ENCODE assay signal across 8 cellular contexts in genomic region chr18:75248426-75249191, GRCh38. TPM values are rescaled to one million over a fixed set of nuclear protein-coding genes. Genes with fewer than 3 reads are reported as not detected.
DNase-seq lines count a peak whose midpoint lies in the region; ATAC-seq, FAIRE-seq and TF ChIP-seq lines count a peak whose summit lies in the region.

No MANE protein-coding gene starts in this region.

- H3K36me3 Mint-ChIP-seq in central memory CD8-positive, alpha-beta T cell (ENCODE audit: insufficient read depth), result peaks cover 15% of the 10 kb centered on the region
- H3K36me3 Mint-ChIP-seq in natural killer cell, result no peaks in the 10 kb centered on the region

- peak overlapping the region; percentile 95 for H3K27ac Mint-ChIP-seq in central memory CD8-positive, alpha-beta T cell (ENCODE audit: low read depth)
- peak overlapping the region; percentile 92 to 98 for H3K27ac Mint-ChIP-seq in natural killer cell

- H3K4me1 Mint-ChIP-seq in central memory CD8-positive, alpha-beta T cell, result peaks cover 77% of the 10 kb centered on the region
- peaks cover 61 to 77% of the 10 kb centered on the region in 2 donors for H3K4me1 Mint-ChIP-seq in natural killer cell

- peak overlapping the region; percentile 77 for H3K27ac ChIP-seq in C4-2B
- H3K27ac ChIP-seq in MM.1S (ENCODE audit: low read length), result no peak overlapping the region

- H3K9ac ChIP-seq in MM.1S (ENCODE audit: low read length), result no peak overlapping the region

- no peak for TF ChIP-seq POLR2A in H54 (IDR thresholded peaks at IDR 0.05; ENCODE audit: low read depth, low read length)

- H3K4me3 Mint-ChIP-seq in central memory CD8-positive, alpha-beta T cell, result peak overlapping the region; percentile 38
- peak overlapping the region; percentile 92 for H3K4me3 Mint-ChIP-seq in natural killer cell

- no peak overlapping the region for H3K4me2 ChIP-seq in MM.1S (ENCODE audit: low read depth, low read length)

- TF ChIP-seq CTCF in C4-2B (conservative IDR thresholded peaks at IDR 0.05) (no peak), natural killer cell (IDR thresholded peaks at IDR 0.05) (no peak), MM.1S (IDR thresholded peaks at IDR 0.05; ENCODE audit: low read length) (no peak)

- peak; percentile 24 for DNase-seq in NCI-H1048 (lab: John Stamatoyannopoulos, UW)
- DNase-seq in central memory CD8-positive, alpha-beta T cell (ENCODE audit: low spot score in 2 of 2), result no peak
- DNase-seq in natural killer cell, result no peak
- no peak for DNase-seq in H54 (ENCODE audit: insufficient read length, low spot score)
- DNase-seq in CD1c-positive myeloid dendritic cell (ENCODE audit: extremely low spot score), result no peak
- DNase-seq in MM.1S, result no peak

- no peaks in the 10 kb centered on the region for H3K27me3 Mint-ChIP-seq in central memory CD8-positive, alpha-beta T cell
- H3K27me3 Mint-ChIP-seq in natural killer cell (ENCODE audit: low read depth in 2 of 2), result no peaks in the 10 kb centered on the region

- H3K4me3 ChIP-seq in MM.1S (ENCODE audit: low read length), result no peak overlapping the region

- H3K79me2 ChIP-seq in MM.1S (ENCODE audit: low read length), result peaks cover 36% of the 10 kb centered on the region

- no peaks in the 10 kb centered on the region for H3K9me3 Mint-ChIP-seq in central memory CD8-positive, alpha-beta T cell
- peaks cover 0 to 5% of the 10 kb centered on the region in 2 donors for H3K9me3 Mint-ChIP-seq in natural killer cell

- H3K9me3 ChIP-seq in MM.1S (replicated peaks; ENCODE audit: insufficient read depth, low read length), result no peaks in the 10 kb centered on the region

- H2AFZ ChIP-seq in MM.1S (ENCODE audit: low read length), result no peak overlapping the region

- no peaks in the 10 kb centered on the region for H4K20me1 ChIP-seq in MM.1S (ENCODE audit: insufficient read depth, low read length)

- H3F3A ChIP-seq in MM.1S (ENCODE audit: insufficient read depth, low read length), result no peaks in the 10 kb centered on the region

- FAIRE-seq in H54 (lab: Jason Lieb, UNC), result no peak

- no peaks in the 10 kb centered on the region for H3K27me3 ChIP-seq in MM.1S (replicated peaks; ENCODE audit: insufficient read depth, low read length)

- intact Hi-C loops in natural killer cell (cut with micrococcal nuclease), result loop anchor here (5.0 kb wide), 1 partner anchor 251 kb away; no protein-coding TSS in a partner anchor

- H3K36me3 ChIP-seq in MM.1S (replicated peaks; ENCODE audit: insufficient read depth, low read length), result no peaks in the 10 kb centered on the region

- no peaks in the 10 kb centered on the region for H3K9me2 ChIP-seq in MM.1S (replicated peaks; ENCODE audit: insufficient read depth, low read length)

- ATAC-seq in central memory CD8-positive, alpha-beta T cell (replicated peaks; ENCODE audit: extremely low read depth, poor library complexity, severe bottlenecking), result no peak
- ATAC-seq in natural killer cell (no peak), HG03469 (IDR thresholded peaks at IDR 0.05; ENCODE audit: unreplicated experiment) (no peak)

- no peaks in the 10 kb centered on the region for H3K4me1 ChIP-seq in MM.1S (ENCODE audit: low read length)

RNA-seq across cellular contexts. Expression of gene TSHZ1, which starts 38.0 kb away (rescaled TPM):
- total RNA-seq in natural killer cell, result 10 to 100 TPM; 44.3 to 51.6 (median 44.8) TPM

RNA-seq across cellular contexts. Expression of gene PTGR3, which starts 39.7 kb away (rescaled TPM):
- 10 to 100 TPM; 27.4 to 29.4 (median 28.5) TPM for total RNA-seq in natural killer cell
